Comparison of ENCODE assay signal across 15 cellular contexts in genomic region chr7:40220421-40220911, GRCh38.
DNase-seq lines count a peak whose midpoint lies in the region; ATAC-seq, FAIRE-seq and TF ChIP-seq lines count a peak whose summit lies in the region.
"Had no signal": no experiment of that assay in that cellular context is flagged by ENCODE, and none has a peak within 500 bp of the region (broad histone marks: within the 10 kb centered on the region; RNA-seq: fewer than 3 reads in every experiment).

No MANE protein-coding gene starts in this region.

- no peaks in the 10 kb centered on the region for H4K20me1 ChIP-seq in PC-3 (ENCODE audit: low read length)
- H4K20me1 ChIP-seq in endothelial cell of umbilical vein (replicated peaks; ENCODE audit: control insufficient read depth, extremely low read depth, insufficient read depth, low read length) = no peaks in the 10 kb centered on the region

- dilution Hi-C loops in endothelial cell of umbilical vein (cut with MboI; ENCODE audit: extremely low pct_ligation_motif_present, low sequenced_read_pairs) = no loop called here

- H3K9me2 ChIP-seq in PC-3 (replicated peaks; ENCODE audit: low read length) = no peaks in the 10 kb centered on the region

- H3K18ac ChIP-seq in mesendoderm (ENCODE audit: low read length) = no peak overlapping the region

- TF ChIP-seq CTCF in AG10803 (conservative IDR thresholded peaks at IDR 0.05; ENCODE audit: low read length) = no peak
- no peak for TF ChIP-seq CTCF in PC-3 (conservative IDR thresholded peaks at IDR 0.05; ENCODE audit: low read depth, low read length)
- TF ChIP-seq CTCF in endothelial cell of umbilical vein (IDR thresholded peaks at IDR 0.05; ENCODE audit: extremely low read depth in 1 of 2, insufficient read depth in 1 of 2, low read depth in 1 of 2, low read length in 2 of 2) = no peak

- H3K9me1 ChIP-seq in endothelial cell of umbilical vein (replicated peaks; ENCODE audit: control insufficient read depth, extremely low read depth, insufficient read depth, low read length) = no peaks in the 10 kb centered on the region

- peak; percentile 48 for ATAC-seq in PC-3
- no peak for ATAC-seq in GM19452 (IDR thresholded peaks at IDR 0.05; ENCODE audit: unreplicated experiment)
- ATAC-seq: esophagus mucosa, HCT116 had no signal

- no peak overlapping the region for H2BK120ac ChIP-seq in mesendoderm (ENCODE audit: low read depth, low read length)

- no peak overlapping the region for H3K23ac ChIP-seq in mesendoderm (ENCODE audit: low read length)

- no peak overlapping the region for H3K56ac ChIP-seq in mesendoderm (ENCODE audit: low read length)

- H3K27me3 ChIP-seq in PC-3 (ENCODE audit: low read length) (no peaks in the 10 kb centered on the region), endothelial cell of umbilical vein (ENCODE audit: control insufficient read depth in 2 of 2, insufficient read depth in 2 of 2, low read length in 2 of 2) (no peaks in the 10 kb centered on the region), mesendoderm (ENCODE audit: insufficient read depth, low read length, poor library complexity) (no peaks in the 10 kb centered on the region)

- no peak for FAIRE-seq in endothelial cell of umbilical vein (lab: Jason Lieb, UNC)
- FAIRE-seq: small intestine had no signal

- no peak for TF ChIP-seq POLR2A in endothelial cell of umbilical vein (IDR thresholded peaks at IDR 0.05; ENCODE audit: low read depth, low read length)

- no peaks in the 10 kb centered on the region for H3K36me3 ChIP-seq in PC-3 (ENCODE audit: low read depth, low read length)
- no peaks in the 10 kb centered on the region for H3K36me3 ChIP-seq in endothelial cell of umbilical vein (ENCODE audit: control insufficient read depth in 2 of 2, extremely low read depth in 1 of 2, insufficient read depth in 2 of 2, low read length in 2 of 2)
- H3K36me3 ChIP-seq in mesendoderm (ENCODE audit: control insufficient read depth, insufficient read depth, low read length) = no peaks in the 10 kb centered on the region

- no peaks in the 10 kb centered on the region for H3K79me1 ChIP-seq in mesendoderm (ENCODE audit: low read length)

- POLR2A ChIA-PET in PC-3 (lab: Charles Lee; ENCODE audit: unreplicated experiment) = interaction anchor here (0.6 kb wide), 1 partner anchor 40 kb away, joined by 10 read pairs; no protein-coding TSS in a partner anchor
- POLR2A ChIA-PET in endothelial cell of umbilical vein (lab: Charles Lee) = no interaction called here

- H3K4me3 ChIP-seq in AG10803 (ENCODE audit: low read length) (no peak overlapping the region), PC-3 (ENCODE audit: low read length) (no peak overlapping the region), endothelial cell of umbilical vein (replicated peaks in 1 of 3; ENCODE audit: insufficient read depth in 1 of 3, low read depth in 1 of 3, low read length in 3 of 3) (no peak overlapping the region), mesendoderm (ENCODE audit: low read length) (no peak overlapping the region)
- H3K4me3 ChIP-seq: coronary artery had no signal

- no peaks in the 10 kb centered on the region for H3K9me3 ChIP-seq in PC-3 (ENCODE audit: low read length)
- H3K9me3 ChIP-seq in endothelial cell of umbilical vein (replicated peaks; ENCODE audit: control insufficient read depth, insufficient read depth, low read length) = no peaks in the 10 kb centered on the region

- no peak overlapping the region for H4K8ac ChIP-seq in mesendoderm (ENCODE audit: low read depth, low read length)

- peak overlapping the region; percentile 5; the same call in 1 of the 2 replicates for H3K4me2 ChIP-seq in PC-3 (ENCODE audit: low read length)
- H3K4me2 ChIP-seq in endothelial cell of umbilical vein (ENCODE audit: insufficient read depth, low read length) = no peak overlapping the region
- H3K4me2 ChIP-seq in mesendoderm (ENCODE audit: low read length) = no peak overlapping the region

- H2BK15ac ChIP-seq in mesendoderm (replicated peaks; ENCODE audit: low read depth) = no peak overlapping the region

- H3K4me1 ChIP-seq in PC-3 (ENCODE audit: insufficient read depth, low read length) = peaks cover 21% of the 10 kb centered on the region; the same call in 1 of the 2 replicates
- H3K4me1 ChIP-seq in endothelial cell of umbilical vein (ENCODE audit: control insufficient read depth, extremely low read depth, insufficient read depth, low read length) = peaks cover 19% of the 10 kb centered on the region
- no peaks in the 10 kb centered on the region for H3K4me1 ChIP-seq in mesendoderm (ENCODE audit: control insufficient read depth, low read depth, low read length)

- H3K27ac ChIP-seq in PC-3 (ENCODE audit: low read length) (no peak overlapping the region), endothelial cell of umbilical vein (ENCODE audit: insufficient read depth, low read depth, low read length) (peak overlapping the region; percentile 61), mesendoderm (ENCODE audit: low read depth, low read length) (no peak overlapping the region)

- intact Hi-C loops in PC-3 (cut with micrococcal nuclease) (no loop called here), endothelial cell of umbilical vein (cut with micrococcal nuclease) (loop anchor here (2.0 kb wide), 1 partner anchor 78 kb away; no protein-coding TSS in a partner anchor)

- no peak overlapping the region for H3K4ac ChIP-seq in mesendoderm (ENCODE audit: low read depth, low read length)

- H3K9ac ChIP-seq in PC-3 (ENCODE audit: low read length) (no peak overlapping the region), endothelial cell of umbilical vein (replicated peaks; ENCODE audit: extremely low read depth, insufficient read depth, low read length) (peak overlapping the region; percentile 20), mesendoderm (ENCODE audit: low read length) (no peak overlapping the region)

- DNase-seq in AG10803 (ENCODE audit: low read depth) (peak; percentile 65), PC-3 (peak; percentile 36), endothelial cell of umbilical vein (ENCODE audit: low read depth, low spot score) (no peak), mesendoderm (peak; percentile 44), H4 (ENCODE audit: low spot score) (no peak), NCI-H1048 (lab: John Stamatoyannopoulos, UW) (no peak), GDM1 (lab: John Stamatoyannopoulos, UW) (no peak)
- DNase-seq: activated CD4-positive, alpha-beta T cell treated with anti-CD3 and anti-CD28 coated beads for 4 hours; RPMI8226; small intestine; T-helper 2 cell had no signal

- H4K5ac ChIP-seq in mesendoderm (ENCODE audit: low read length) = no peak overlapping the region

- peaks cover 5% of the 10 kb centered on the region for H3F3A ChIP-seq in PC-3 (ENCODE audit: low read length, unreplicated experiment)

- H2BK5ac ChIP-seq in mesendoderm (ENCODE audit: low read length) = no peak overlapping the region

- no peaks in the 10 kb centered on the region for H3K79me2 ChIP-seq in PC-3 (ENCODE audit: low read length)
- no peaks in the 10 kb centered on the region for H3K79me2 ChIP-seq in endothelial cell of umbilical vein (ENCODE audit: control insufficient read depth, insufficient read depth, low read length)
- no peaks in the 10 kb centered on the region for H3K79me2 ChIP-seq in mesendoderm (ENCODE audit: control insufficient read depth, insufficient read depth, low read length)

- no TSS peak for BruUV-seq in PC-3 (replicated peaks; lab: Mats Ljungman, UMichigan)
- BruUV-seq in endothelial cell of umbilical vein (replicated peaks; lab: Mats Ljungman, UMichigan) = no TSS peak

- H2AK5ac ChIP-seq in mesendoderm (ENCODE audit: low read length) = no peak overlapping the region

- H2AFZ ChIP-seq in PC-3 (ENCODE audit: low read length) = no peak overlapping the region
- H2AFZ ChIP-seq in endothelial cell of umbilical vein (ENCODE audit: low read depth, low read length) = no peak overlapping the region

- CTCF ChIA-PET in PC-3 (lab: Charles Lee) = no interaction called here
- CTCF ChIA-PET in endothelial cell of umbilical vein (lab: Charles Lee) = interaction anchor here (0.9 to 3.5 kb wide), 6 partner anchors 12 to 782 kb away, joined by 3 to 38 read pairs (median 3); partner anchors contain the start of gene SUGCT

TF ChIP-seq in endothelial cell of umbilical vein, 7 proteins besides CTCF, POLR2A, EP300 and RAD21:
- TF ChIP-seq FOS (IDR thresholded peaks at IDR 0.05; ENCODE audit: borderline replicate concordance, insufficient read depth, low read length) = peak; percentile 37
- no peak for TF ChIP-seq MYC (IDR thresholded peaks at IDR 0.05; ENCODE audit: low read depth, low read length)

Comparison
In these comparisons a context has a peak if more than half of its experiments do, and no peak if none do; other contexts are left out.
1. DNase-seq: peak in AG10803 (single experiment), PC-3 (single experiment) and mesendoderm (single experiment); none in endothelial cell of umbilical vein (single experiment), H4 (single experiment), NCI-H1048 (single experiment) and GDM1 (single experiment).